ENCODE assay signal across 26 cellular contexts in genomic region chr6:150624199-150624598, GRCh38. TPM values are rescaled to one million over a fixed set of nuclear protein-coding genes. Genes with fewer than 3 reads are reported as not detected.
DNase-seq lines count a peak whose midpoint lies in the region; ATAC-seq and TF ChIP-seq lines count a peak whose summit lies in the region.
"Had no signal": no experiment of that assay in that cellular context is flagged by ENCODE, and none has a peak within 500 bp of the region (broad histone marks: within the 10 kb centered on the region; RNA-seq: fewer than 3 reads in every experiment).

No MANE protein-coding gene starts in this region.

- no peaks in the 10 kb centered on the region for H3K9me3 ChIP-seq in Karpas-422 (ENCODE audit: low read length)
- no peaks in the 10 kb centered on the region for H3K9me3 ChIP-seq in SU-DHL-6 (ENCODE audit: insufficient read depth, low read length)
- H3K9me3 ChIP-seq in thymus (ENCODE audit: control insufficient read depth) = no peaks in the 10 kb centered on the region
- H3K9me3 ChIP-seq in testis = no peaks in the 10 kb centered on the region
- H3K9me3 ChIP-seq: A549, Caco-2, MG63, Peyer's patch had no signal

- no peak overlapping the region for H3K4me3 Mint-ChIP-seq in nephron
- H3K4me3 Mint-ChIP-seq: CD8-positive, alpha-beta T cell had no signal

- H4K20me1 ChIP-seq in Karpas-422 (ENCODE audit: insufficient read depth, low read depth, low read length) (peaks cover 6% of the 10 kb centered on the region; the same call in 1 of the 2 replicates), SU-DHL-6 (ENCODE audit: low read depth, low read length) (no peaks in the 10 kb centered on the region)

- no peak for TF ChIP-seq POLR2A in testis (IDR thresholded peaks at IDR 0.05)

- peak overlapping the region; percentile 78 for H3K9ac ChIP-seq in Karpas-422 (ENCODE audit: low read length)
- peak overlapping the region; percentile 51 for H3K9ac ChIP-seq in SU-DHL-6 (ENCODE audit: low read length)

- H3K27me3 Mint-ChIP-seq in nephron (ENCODE audit: low read depth) = no peaks in the 10 kb centered on the region

- H3K27me3 ChIP-seq in Karpas-422 (ENCODE audit: low read length) = no peaks in the 10 kb centered on the region
- no peaks in the 10 kb centered on the region for H3K27me3 ChIP-seq in SU-DHL-6 (ENCODE audit: low read length)
- no peaks in the 10 kb centered on the region for H3K27me3 ChIP-seq in thymus (ENCODE audit: control insufficient read depth, insufficient read depth)
- H3K27me3 ChIP-seq in testis = no peaks in the 10 kb centered on the region
- H3K27me3 ChIP-seq: MG63, Peyer's patch had no signal

- H3K4me3 ChIP-seq in Karpas-422 (ENCODE audit: low read length) (peak overlapping the region; percentile 49), SU-DHL-6 (ENCODE audit: insufficient read depth, low read length, poor library complexity, severe bottlenecking) (peak overlapping the region; percentile 4), thymus (ENCODE audit: low read length) (no peak overlapping the region), testis (no peak overlapping the region)
- H3K4me3 ChIP-seq: A549, K562, MG63, Peyer's patch, SK-N-MC had no signal

- H3K9me3 Mint-ChIP-seq in nephron = peaks cover 4% of the 10 kb centered on the region
- H3K9me3 Mint-ChIP-seq: CD8-positive, alpha-beta T cell had no signal

- 0 out of 2 replicates have a peak, but pooled peaks cover 3% of the 10 kb centered on the region for H3K36me3 ChIP-seq in Karpas-422 (ENCODE audit: insufficient read depth, low read length)
- H3K36me3 ChIP-seq in SU-DHL-6 (ENCODE audit: low read length) = no peaks in the 10 kb centered on the region
- peaks cover 2% of the 10 kb centered on the region for H3K36me3 ChIP-seq in thymus (ENCODE audit: control insufficient read depth, insufficient read depth)
- H3K36me3 ChIP-seq in testis (ENCODE audit: low read depth, missing control alignments) = no peaks in the 10 kb centered on the region
- H3K36me3 ChIP-seq: MG63, Peyer's patch had no signal

- intact Hi-C loops in testis (cut with DNase I; ENCODE audit: low total_unique reads) = no loop called here

- H3K36me3 Mint-ChIP-seq in nephron (ENCODE audit: low read depth) = peaks cover 46% of the 10 kb centered on the region
- H3K36me3 Mint-ChIP-seq: CD8-positive, alpha-beta T cell had no signal

- H3K27ac ChIP-seq in Karpas-422 (ENCODE audit: low read length) (peak overlapping the region; percentile 97), SU-DHL-6 (ENCODE audit: low read depth, low read length) (peak overlapping the region; percentile 97), thymus (ENCODE audit: low read depth) (peak overlapping the region; percentile 85), testis (no peak overlapping the region)
- H3K27ac ChIP-seq: A549, SK-N-MC had no signal

- no peak overlapping the region for H2AFZ ChIP-seq in Karpas-422 (ENCODE audit: low read length)
- H2AFZ ChIP-seq in SU-DHL-6 (ENCODE audit: low read depth, low read length, severe bottlenecking) = no peak overlapping the region

- H3K4me2 ChIP-seq in Karpas-422 (ENCODE audit: low read depth, low read length, poor library complexity, severe bottlenecking) (peak overlapping the region; percentile 73), SU-DHL-6 (ENCODE audit: low read depth, low read length, poor library complexity, severe bottlenecking) (peak overlapping the region; percentile 60)
- H3K4me2 ChIP-seq: A549 had no signal

- WGBS in thymus = 78% methylated on average over 5 of the region's 5 CpGs
- WGBS in testis, 2 donors = 82 to 91% methylated on average over 5 of the region's 5 CpGs

- TF ChIP-seq CTCF in SU-DHL-6 (IDR thresholded peaks at IDR 0.05; ENCODE audit: insufficient read depth, low read length, poor library complexity, severe bottlenecking) (no peak), nephron (IDR thresholded peaks at IDR 0.05; ENCODE audit: unreplicated experiment in 3 of 3) (no peak), testis (IDR thresholded peaks at IDR 0.05) (no peak)

- peaks cover 53% of the 10 kb centered on the region for H3K4me1 Mint-ChIP-seq in nephron

- H3K4me1 ChIP-seq in Karpas-422 (ENCODE audit: low read length) (peaks cover 97% of the 10 kb centered on the region), thymus (ENCODE audit: control insufficient read depth, insufficient read depth, low read length) (peaks cover 70% of the 10 kb centered on the region), testis (no peaks in the 10 kb centered on the region)
- H3K4me1 ChIP-seq: A549 had no signal

- H3K79me2 ChIP-seq in Karpas-422 (ENCODE audit: low read length) (peaks cover 83% of the 10 kb centered on the region), SU-DHL-6 (ENCODE audit: insufficient read depth, low read length) (no peaks in the 10 kb centered on the region)

- H3K27ac Mint-ChIP-seq in nephron = peak overlapping the region in 2 of 3 experiments; percentile 5 to 76
- H3K27ac Mint-ChIP-seq: CD8-positive, alpha-beta T cell had no signal

- peaks cover 17% of the 10 kb centered on the region for H3F3A ChIP-seq in SU-DHL-6 (ENCODE audit: insufficient read depth)

- DNase-seq in Karpas-422 = peak; percentile 67
- no peak for DNase-seq in testis
- DNase-seq: AML-193; Caco-2; CD8-positive, alpha-beta T cell; GF-D8; MG63; NCI-H1417 treated with DMSO at 0.1 percent for 48 hours; NCI-H1694 treated with DMSO at 0.1 percent for 48 hours; NCI-H2081; NCI-H2227 treated with DMSO at 0.1 percent for 48 hours; NCI-H526 treated with DMSO at 0.1 percent for 48 hours; OCI-M1; SIG-M5; SW 1271 had no signal

- H3K9me2 ChIP-seq in Karpas-422 (replicated peaks; ENCODE audit: insufficient read depth, low read length) (no peaks in the 10 kb centered on the region), SU-DHL-6 (replicated peaks; ENCODE audit: insufficient read depth, low read length) (no peaks in the 10 kb centered on the region)

- ATAC-seq in HG02885 (IDR thresholded peaks at IDR 0.05; ENCODE audit: poor library complexity, unreplicated experiment) (no peak), HG02852 (IDR thresholded peaks at IDR 0.05; ENCODE audit: unreplicated experiment) (no peak)
- ATAC-seq: A549; CD8-positive, alpha-beta T cell; HepG2; K562 had no signal

RNA-seq across cellular contexts. Expression of gene PLEKHG1, which starts 24.5 kb away (rescaled TPM):
- 69.0 and 92.4 TPM in 2 replicates for total RNA-seq in Karpas-422 (2014; rRNA removed; shearing (Covaris generic); ENCODE audit: low replicate concordance)
- polyA plus RNA-seq in thymus (10.0 TPM), testis (ENCODE audit: insufficient read depth, low read depth, low replicate concordance) (16.1 TPM)
- total RNA-seq in testis = 100 to 1,000 TPM; 104 to 130 TPM
- total RNA-seq: LHCN-M2 had no signal

Comparison
In these comparisons a context has a peak if more than half of its experiments do, and no peak if none do; other contexts are left out.
1. H3K27ac ChIP-seq: peak in Karpas-422 (single experiment), SU-DHL-6 (single experiment) and thymus (single experiment); none in testis (0 of 2).
2. H3K4me3 ChIP-seq: peak in Karpas-422 (single experiment) and SU-DHL-6 (single experiment); none in thymus (single experiment) and testis (0 of 2).